In the genomic region with DNA sequence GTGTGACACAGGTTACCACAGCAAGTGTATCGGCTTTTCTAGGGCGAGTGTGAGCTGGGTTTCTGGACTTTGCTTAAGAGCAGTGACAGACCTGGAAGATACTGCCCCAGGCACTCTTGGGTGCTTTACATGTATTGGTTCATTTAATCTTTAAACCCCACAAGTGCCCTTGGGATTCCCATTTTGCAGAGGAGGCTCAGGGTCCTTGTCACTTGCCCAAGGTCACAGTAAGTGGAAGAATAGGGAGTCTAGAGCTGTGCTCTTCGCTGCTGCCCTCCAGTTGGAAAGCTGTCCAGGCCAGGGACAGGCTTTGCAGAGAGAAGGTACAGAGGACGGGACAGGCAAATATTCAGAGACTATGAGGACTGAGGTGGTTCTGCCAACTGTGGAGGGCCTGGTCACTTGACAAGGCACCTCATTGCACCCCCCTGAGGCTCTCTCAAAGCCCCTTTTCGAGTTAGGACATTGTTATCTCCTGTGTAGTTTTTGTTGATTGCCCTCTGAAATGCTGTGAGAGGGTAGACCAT, we compare ENCODE assay signal across 15 cellular contexts. TPM values are rescaled to one million over a fixed set of nuclear protein-coding genes. Genes with fewer than 3 reads are reported as not detected.
DNase-seq lines count a peak whose midpoint lies in the region; ATAC-seq and FAIRE-seq lines count a peak whose summit lies in the region.
"Had no signal": no experiment of that assay in that cellular context is flagged by ENCODE, and none has a peak within 500 bp of the region (broad histone marks: within the 10 kb centered on the region; RNA-seq: fewer than 3 reads in every experiment).

No MANE protein-coding gene starts in this region.

- no peaks in the 10 kb centered on the region for H3K9me3 Mint-ChIP-seq in T-helper 2 cell treated with Interferon-gamma antibody and Interleukin-4, amounts not matched to agents 5 μg/mL and 100 μg/mL, for 36 hours
- H3K9me3 Mint-ChIP-seq in activated CD4-positive, alpha-beta memory T cell treated with anti-CD3 and anti-CD28 coated beads for 36 hours = no peaks in the 10 kb centered on the region

- peak overlapping the region; percentile 60 for H3K27ac ChIP-seq in thymus (ENCODE audit: low read depth)
- H3K27ac ChIP-seq: neutrophil had no signal

- FAIRE-seq in RCC 7860 (lab: Jason Lieb, UNC) = no peak
- FAIRE-seq: A549, astrocyte had no signal

- H3K36me3 ChIP-seq in thymus (ENCODE audit: control insufficient read depth, insufficient read depth) = peaks cover 24% of the 10 kb centered on the region

- peak overlapping the region; percentile 33 for H3K27ac Mint-ChIP-seq in T-helper 2 cell treated with Interferon-gamma antibody and Interleukin-4, amounts not matched to agents 5 μg/mL and 100 μg/mL, for 36 hours
- peak overlapping the region; percentile 88 for H3K27ac Mint-ChIP-seq in activated CD4-positive, alpha-beta memory T cell treated with anti-CD3 and anti-CD28 coated beads for 36 hours

- H3K36me3 Mint-ChIP-seq in T-helper 2 cell treated with Interferon-gamma antibody and Interleukin-4, amounts not matched to agents 5 μg/mL and 100 μg/mL, for 36 hours (ENCODE audit: low read depth) = peaks cover 36% of the 10 kb centered on the region
- H3K36me3 Mint-ChIP-seq in activated CD4-positive, alpha-beta memory T cell treated with anti-CD3 and anti-CD28 coated beads for 36 hours = peaks cover 45% of the 10 kb centered on the region

- no peaks in the 10 kb centered on the region for H3K27me3 ChIP-seq in thymus (ENCODE audit: control insufficient read depth, insufficient read depth)
- H3K27me3 ChIP-seq: neutrophil had no signal

- peaks cover 44% of the 10 kb centered on the region for H3K4me1 ChIP-seq in thymus (ENCODE audit: control insufficient read depth, insufficient read depth, low read length)

- H3K9me3 ChIP-seq in thymus (ENCODE audit: control insufficient read depth) = no peaks in the 10 kb centered on the region
- H3K9me3 ChIP-seq: A549, neutrophil had no signal

- peaks cover 52% of the 10 kb centered on the region for H3K4me1 Mint-ChIP-seq in T-helper 2 cell treated with Interferon-gamma antibody and Interleukin-4, amounts not matched to agents 5 μg/mL and 100 μg/mL, for 36 hours (ENCODE audit: low read depth)
- peaks cover 68% of the 10 kb centered on the region for H3K4me1 Mint-ChIP-seq in activated CD4-positive, alpha-beta memory T cell treated with anti-CD3 and anti-CD28 coated beads for 36 hours (ENCODE audit: low read depth)

- WGBS in thymus = 98% methylated on average over 5 of the region's 5 CpGs

- CTCF ChIA-PET in activated CD4-positive, alpha-beta memory T cell treated with anti-CD3 and anti-CD28 coated beads for 36 hours (lab: Charles Lee) = interaction anchor here (1.0 to 5.1 kb wide), 4 partner anchors 11 to 57 kb away, joined by 3 to 52 read pairs (median 42); no protein-coding TSS in a partner anchor

- DNase-seq in T-helper 2 cell treated with Interferon-gamma antibody and Interleukin-4, amounts not matched to agents 5 μg/mL and 100 μg/mL, for 36 hours (ENCODE audit: low spot score) = no peak
- no peak for DNase-seq in T-helper 2 cell
- DNase-seq in activated CD4-positive, alpha-beta memory T cell treated with anti-CD3 and anti-CD28 coated beads for 36 hours = no peak
- no peak for DNase-seq in left lobe of liver (ENCODE audit: low spot score)
- DNase-seq in mucosa of gallbladder (ENCODE audit: low spot score) = no peak
- DNase-seq in RCC 7860 (ENCODE audit: low spot score) = no peak
- DNase-seq: activated CD4-positive, alpha-beta T cell treated with anti-CD3 and anti-CD28 coated beads for 1 hour; GF-D8; NCI-H2227 treated with DMSO at 0.1 percent for 48 hours had no signal

- ATAC-seq in left lobe of liver (peak; percentile 43), GM19328 (IDR thresholded peaks at IDR 0.05; ENCODE audit: unreplicated experiment) (no peak)
- ATAC-seq: A549, Right ventricle myocardium inferior had no signal

- no peak overlapping the region for H3K4me3 ChIP-seq in thymus (ENCODE audit: low read length)
- H3K4me3 ChIP-seq: A549 had no signal

- H3K4me3 Mint-ChIP-seq in T-helper 2 cell treated with Interferon-gamma antibody and Interleukin-4, amounts not matched to agents 5 μg/mL and 100 μg/mL, for 36 hours = peak overlapping the region; percentile 9
- H3K4me3 Mint-ChIP-seq in activated CD4-positive, alpha-beta memory T cell treated with anti-CD3 and anti-CD28 coated beads for 36 hours = no peak overlapping the region

- POLR2A ChIA-PET in activated CD4-positive, alpha-beta memory T cell treated with anti-CD3 and anti-CD28 coated beads for 36 hours (lab: Charles Lee) = interaction anchor here (2.6 to 4.0 kb wide), 2 partner anchors 30 to 56 kb away, joined by 16 to 17 read pairs; no protein-coding TSS in a partner anchor

- intact Hi-C loops in activated CD4-positive, alpha-beta memory T cell treated with anti-CD3 and anti-CD28 coated beads for 36 hours (cut with micrococcal nuclease) = loop anchor here (5.0 kb wide), 1 partner anchor 151 kb away; no protein-coding TSS in a partner anchor

- H3K27me3 Mint-ChIP-seq in T-helper 2 cell treated with Interferon-gamma antibody and Interleukin-4, amounts not matched to agents 5 μg/mL and 100 μg/mL, for 36 hours (ENCODE audit: low read depth) = no peaks in the 10 kb centered on the region
- no peaks in the 10 kb centered on the region for H3K27me3 Mint-ChIP-seq in activated CD4-positive, alpha-beta memory T cell treated with anti-CD3 and anti-CD28 coated beads for 36 hours

RNA-seq across cellular contexts. Expression of gene BBC3, which starts 42.4 kb away (rescaled TPM):
- total RNA-seq in activated CD4-positive, alpha-beta memory T cell treated with anti-CD3 and anti-CD28 coated beads for 36 hours = 10 to 100 TPM; 13.8 to 14.6 TPM
- total RNA-seq in left lobe of liver = 2.7 TPM
- polyA plus RNA-seq in thymus = 15.1 TPM
- 11.2 TPM for total RNA-seq in mucosa of gallbladder

RNA-seq across cellular contexts. Expression of gene SAE1, which starts 57.9 kb away (rescaled TPM):
- total RNA-seq in activated CD4-positive, alpha-beta memory T cell treated with anti-CD3 and anti-CD28 coated beads for 36 hours = 100 to 1,000 TPM; 154 to 157 TPM
- total RNA-seq in left lobe of liver (22.0 TPM), mucosa of gallbladder (57.4 TPM)
- 40.5 TPM for polyA plus RNA-seq in thymus
